ENCODE assay signal across 23 cellular contexts in genomic region chr6:81761197-81761596, GRCh38. TPM values are rescaled to one million over a fixed set of nuclear protein-coding genes. Genes with fewer than 3 reads are reported as not detected.
A peak's percentile ranks its signal among the peaks of the same experiment; 100 is the strongest.
DNase-seq lines count a peak whose midpoint lies in the region; ATAC-seq and TF ChIP-seq lines count a peak whose summit lies in the region.
"Had no signal": no experiment of that assay in that cellular context is flagged by ENCODE, and none has a peak within 500 bp of the region (broad histone marks: within the 10 kb centered on the region; RNA-seq: fewer than 3 reads in every experiment).

No MANE protein-coding gene starts in this region.

- no peak for TF ChIP-seq CTCF in HL-60 (IDR thresholded peaks at IDR 0.05; ENCODE audit: insufficient read depth, low read length)
- TF ChIP-seq CTCF in epithelial cell of esophagus (IDR thresholded peaks at IDR 0.05; ENCODE audit: insufficient read depth, low read depth, low read length, missing control alignments), result no peak
- TF ChIP-seq CTCF in osteocyte (IDR thresholded peaks at IDR 0.05), result no peak
- no peak for TF ChIP-seq CTCF in mucosa of descending colon (IDR thresholded peaks at IDR 0.05)

- no peaks in the 10 kb centered on the region for H3K27me3 ChIP-seq in HL-60 (ENCODE audit: insufficient read depth, poor library complexity, severe bottlenecking)
- no peaks in the 10 kb centered on the region for H3K27me3 ChIP-seq in SJCRH30
- H3K27me3 ChIP-seq: right atrium auricular region had no signal

- H3K36me3 Mint-ChIP-seq in osteocyte (ENCODE audit: unreplicated experiment), result peaks cover 5% of the 10 kb centered on the region
- H3K36me3 Mint-ChIP-seq in activated T-cell treated with anti-CD3 and anti-CD28 coated beads, Interleukin-2, amount 50 U/mL, for 24 hours (ENCODE audit: low read depth), result no peaks in the 10 kb centered on the region
- no peaks in the 10 kb centered on the region for H3K36me3 Mint-ChIP-seq in effector memory CD8-positive, alpha-beta T cell (ENCODE audit: insufficient read depth)

- ATAC-seq in mucosa of descending colon, result no peak
- no peak for ATAC-seq in effector memory CD8-positive, alpha-beta T cell (replicated peaks)
- ATAC-seq: activated CD4-positive, alpha-beta T cell treated with anti-CD3 and anti-CD28 coated beads for 36 hours; esophagus mucosa had no signal

- H3K4me3 ChIP-seq in HL-60 (replicated peaks; ENCODE audit: insufficient read depth, low read length), result no peak overlapping the region
- no peak overlapping the region for H3K4me3 ChIP-seq in SJCRH30
- H3K4me3 ChIP-seq in epithelial cell of esophagus (ENCODE audit: low read length), result no peak overlapping the region
- H3K4me3 ChIP-seq in mucosa of descending colon, result no peak overlapping the region
- H3K4me3 ChIP-seq: HAP-1, right atrium auricular region had no signal

- no peaks in the 10 kb centered on the region for H3K27me3 Mint-ChIP-seq in osteocyte (ENCODE audit: unreplicated experiment)
- peaks cover 9% of the 10 kb centered on the region for H3K27me3 Mint-ChIP-seq in activated T-cell treated with anti-CD3 and anti-CD28 coated beads, Interleukin-2, amount 50 U/mL, for 24 hours
- peaks cover 0 to 6% of the 10 kb centered on the region in 2 donors for H3K27me3 Mint-ChIP-seq in effector memory CD8-positive, alpha-beta T cell

- peak overlapping the region; percentile 8 for H3K4me3 Mint-ChIP-seq in osteocyte (ENCODE audit: unreplicated experiment)
- H3K4me3 Mint-ChIP-seq in activated T-cell treated with anti-CD3 and anti-CD28 coated beads, Interleukin-2, amount 50 U/mL, for 24 hours, result no peak overlapping the region
- no peak overlapping the region for H3K4me3 Mint-ChIP-seq in effector memory CD8-positive, alpha-beta T cell
- H3K4me3 Mint-ChIP-seq: activated CD4-positive, alpha-beta T cell treated with anti-CD3 and anti-CD28 coated beads for 36 hours; stimulated activated naive CD8-positive, alpha-beta T cell treated with anti-CD3 and anti-CD28 coated beads, Interleukin-15, Interleukin-2, amounts not matched to agents 100 ng/mL and 50 ng/mL, for 24 hours had no signal

- no peak for DNase-seq in HL-60 (ENCODE audit: low read depth in 1 of 2, low spot score in 1 of 2)
- no peak for DNase-seq in SJCRH30
- peak; percentile 48 for DNase-seq in epithelial cell of esophagus (ENCODE audit: low read depth)
- DNase-seq in osteocyte (ENCODE audit: extremely low spot score, unreplicated experiment), result no peak
- DNase-seq in mucosa of descending colon, result no peak
- no peak for DNase-seq in putamen (ENCODE audit: low spot score)
- DNase-seq in activated T-cell treated with anti-CD3 and anti-CD28 coated beads, Interleukin-2, amount 50 U/mL, for 24 hours, result no peak
- no peak for DNase-seq in effector memory CD8-positive, alpha-beta T cell
- DNase-seq: activated CD4-positive, alpha-beta T cell treated with anti-CD3 and anti-CD28 coated beads for 36 hours; activated CD8-positive, alpha-beta memory T cell treated with anti-CD3 and anti-CD28 coated beads, Interleukin-2, amount 50 U/mL, for 4 hours; activated naive CD4-positive, alpha-beta T cell; C1 segment of cervical spinal cord; DMS 273 treated with DMSO at 0.1 percent for 48 hours; hippocampal formation; NCI-H187 treated with DMSO at 0.1 percent for 48 hours; NCI-H510A treated with DMSO at 0.1 percent for 48 hours; T1000; trophoblast cell had no signal

- H3K36me3 ChIP-seq in SJCRH30, result no peaks in the 10 kb centered on the region
- H3K36me3 ChIP-seq in mucosa of descending colon (ENCODE audit: low read depth), result no peaks in the 10 kb centered on the region
- H3K36me3 ChIP-seq: HAP-1, right atrium auricular region had no signal

- H3K27ac ChIP-seq in HL-60 (replicated peaks), result peak overlapping the region; percentile 17; the same call in 1 of the 2 replicates
- H3K27ac ChIP-seq in SJCRH30, result peak overlapping the region; percentile 87
- H3K27ac ChIP-seq: right atrium auricular region had no signal

- intact Hi-C loops in mucosa of descending colon (cut with DNase I, micrococcal nuclease), result no loop called here

- peak overlapping the region; percentile 91 for H3K27ac Mint-ChIP-seq in osteocyte (ENCODE audit: unreplicated experiment)
- no peak overlapping the region for H3K27ac Mint-ChIP-seq in activated T-cell treated with anti-CD3 and anti-CD28 coated beads, Interleukin-2, amount 50 U/mL, for 24 hours
- no peak overlapping the region for H3K27ac Mint-ChIP-seq in effector memory CD8-positive, alpha-beta T cell
- H3K27ac Mint-ChIP-seq: activated CD4-positive, alpha-beta T cell treated with anti-CD3 and anti-CD28 coated beads for 36 hours; stimulated activated naive CD8-positive, alpha-beta T cell treated with anti-CD3 and anti-CD28 coated beads, Interleukin-15, Interleukin-2, amounts not matched to agents 100 ng/mL and 50 ng/mL, for 24 hours had no signal

- H3K4me1 Mint-ChIP-seq in osteocyte (ENCODE audit: unreplicated experiment), result peaks cover 54% of the 10 kb centered on the region
- H3K4me1 Mint-ChIP-seq in activated T-cell treated with anti-CD3 and anti-CD28 coated beads, Interleukin-2, amount 50 U/mL, for 24 hours (ENCODE audit: low read depth), result no peaks in the 10 kb centered on the region
- H3K4me1 Mint-ChIP-seq in effector memory CD8-positive, alpha-beta T cell (ENCODE audit: low read depth in 2 of 2), result no peaks in the 10 kb centered on the region
- H3K4me1 Mint-ChIP-seq: activated CD4-positive, alpha-beta T cell treated with anti-CD3 and anti-CD28 coated beads for 36 hours had no signal

- no peaks in the 10 kb centered on the region; the same call in 1 of the 2 replicates for H3K9me3 ChIP-seq in SJCRH30 (replicated peaks)
- no peaks in the 10 kb centered on the region for H3K9me3 ChIP-seq in mucosa of descending colon
- H3K9me3 ChIP-seq: HAP-1, right atrium auricular region had no signal

- H3K4me1 ChIP-seq in SJCRH30, result peaks cover 42% of the 10 kb centered on the region
- peaks cover 1% of the 10 kb centered on the region for H3K4me1 ChIP-seq in mucosa of descending colon (ENCODE audit: low read depth)
- H3K4me1 ChIP-seq: HAP-1 had no signal

- H3K9me3 Mint-ChIP-seq in osteocyte (ENCODE audit: unreplicated experiment), result no peaks in the 10 kb centered on the region
- H3K9me3 Mint-ChIP-seq in activated T-cell treated with anti-CD3 and anti-CD28 coated beads, Interleukin-2, amount 50 U/mL, for 24 hours, result no peaks in the 10 kb centered on the region
- no peaks in the 10 kb centered on the region for H3K9me3 Mint-ChIP-seq in effector memory CD8-positive, alpha-beta T cell
- H3K9me3 Mint-ChIP-seq: stimulated activated naive CD8-positive, alpha-beta T cell treated with anti-CD3 and anti-CD28 coated beads, Interleukin-15, Interleukin-2, amounts not matched to agents 100 ng/mL and 50 ng/mL, for 24 hours had no signal

RNA-seq across cellular contexts. Expression of gene TENT5A, which starts 8.7 kb away (rescaled TPM):
- 11.5 and 13.0 TPM in 2 replicates for total RNA-seq in SJCRH30 (2014; rRNA removed; shearing (Covaris generic))
- 25.8 and 27.0 TPM in 2 replicates for total RNA-seq in osteocyte
- 10 to 100 TPM; 26.3 to 30.4 (median 29.5) TPM for total RNA-seq in mucosa of descending colon
- total RNA-seq: OCI-LY7 had no signal
